ENCODE assay signal across 14 cellular contexts in genomic region chr2:54927751-54928615, GRCh38.
DNase-seq lines count a peak whose midpoint lies in the region; ATAC-seq and TF ChIP-seq lines count a peak whose summit lies in the region.
"Had no signal": no experiment of that assay in that cellular context is flagged by ENCODE, and none has a peak within 500 bp of the region (broad histone marks: within the 10 kb centered on the region; RNA-seq: fewer than 3 reads in every experiment).

No MANE protein-coding gene starts in this region.

- no peak overlapping the region for H3K14ac ChIP-seq in mesenchymal stem cell (ENCODE audit: low read length in 2 of 2)

- no peak overlapping the region for H3K18ac ChIP-seq in mesenchymal stem cell (ENCODE audit: low read depth in 1 of 2, low read length in 2 of 2)

- H3K27ac Mint-ChIP-seq in activated CD8-positive, alpha-beta memory T cell treated with anti-CD3 and anti-CD28 coated beads, Interleukin-2, amount 10 ng/mL, durations not matched to agents 7 days and 5 days, result no peak overlapping the region
- H3K27ac Mint-ChIP-seq: CD4-positive, CD25-positive, alpha-beta regulatory T cell; HFFc6 had no signal

- H3K36me3 Mint-ChIP-seq in activated CD8-positive, alpha-beta memory T cell treated with anti-CD3 and anti-CD28 coated beads, Interleukin-2, amount 10 ng/mL, durations not matched to agents 7 days and 5 days, result no peaks in the 10 kb centered on the region
- H3K36me3 Mint-ChIP-seq: CD4-positive, CD25-positive, alpha-beta regulatory T cell had no signal

- H3K4me3 Mint-ChIP-seq in activated CD8-positive, alpha-beta memory T cell treated with anti-CD3 and anti-CD28 coated beads, Interleukin-2, amount 10 ng/mL, durations not matched to agents 7 days and 5 days, result no peak overlapping the region
- H3K4me3 Mint-ChIP-seq: CD4-positive, CD25-positive, alpha-beta regulatory T cell; HFFc6 had no signal

- H3K9me3 Mint-ChIP-seq in activated CD8-positive, alpha-beta memory T cell treated with anti-CD3 and anti-CD28 coated beads, Interleukin-2, amount 10 ng/mL, durations not matched to agents 7 days and 5 days (ENCODE audit: low read depth), result no peaks in the 10 kb centered on the region
- H3K9me3 Mint-ChIP-seq: HFFc6 had no signal

- no peak overlapping the region for H2AK5ac ChIP-seq in mesenchymal stem cell (ENCODE audit: low read length, severe bottlenecking)

- H3K4me2 ChIP-seq in mesenchymal stem cell (ENCODE audit: low read length, poor library complexity, severe bottlenecking), result no peak overlapping the region

- H3K27me3 Mint-ChIP-seq in activated CD8-positive, alpha-beta memory T cell treated with anti-CD3 and anti-CD28 coated beads, Interleukin-2, amount 10 ng/mL, durations not matched to agents 7 days and 5 days, result peaks cover 4% of the 10 kb centered on the region

- H2BK5ac ChIP-seq in mesenchymal stem cell (ENCODE audit: low read depth, low read length, poor library complexity, severe bottlenecking), result no peak overlapping the region

- H2BK15ac ChIP-seq in mesenchymal stem cell (ENCODE audit: low read depth, poor library complexity, severe bottlenecking), result no peak overlapping the region

- H3K4me1 ChIP-seq in mesenchymal stem cell (ENCODE audit: control insufficient read depth, insufficient read depth, low read depth, low read length), result no peaks in the 10 kb centered on the region
- peaks cover 12 to 27% (median 12%) of the 10 kb centered on the region in 3 donors for H3K4me1 ChIP-seq in skeletal muscle tissue (ENCODE audit: control insufficient read depth in 3 of 3, insufficient read depth in 3 of 3, low read length in 3 of 3)

- no peak overlapping the region for H2BK120ac ChIP-seq in mesenchymal stem cell (ENCODE audit: low read depth, low read length)

- H4K91ac ChIP-seq in mesenchymal stem cell (ENCODE audit: low read length), result peak overlapping the region; percentile 78

- H3K27me3 ChIP-seq in mesenchymal stem cell (ENCODE audit: control insufficient read depth in 1 of 2, insufficient read depth in 1 of 2, low read length in 2 of 2), result peaks cover 0 to 3% of the 10 kb centered on the region in 2 experiments
- H3K27me3 ChIP-seq in skeletal muscle tissue (ENCODE audit: control insufficient read depth in 3 of 3, insufficient read depth in 3 of 3, low read length in 3 of 3), result no peaks in the 10 kb centered on the region
- H3K27me3 ChIP-seq: BLaER1 treated with 17β-estradiol and CSF1 and Interleukin-3, amounts not matched to agents 10 nM and 100 nM had no signal

- H3K27ac ChIP-seq in RWPE1 (peak overlapping the region; percentile 80), epithelial cell of prostate (peak overlapping the region; percentile 15), mesenchymal stem cell (ENCODE audit: low read length, poor library complexity, severe bottlenecking) (no peak overlapping the region), skeletal muscle tissue (ENCODE audit: low read depth, low read length) (peak overlapping the region; percentile 74)
- H3K27ac ChIP-seq: BLaER1 treated with 17β-estradiol and CSF1 and Interleukin-3, amounts not matched to agents 10 nM and 100 nM had no signal

- intact Hi-C loops in sciatic nerve (cut with DNase I), result no loop called here

- no peaks in the 10 kb centered on the region for H3K4me1 Mint-ChIP-seq in activated CD8-positive, alpha-beta memory T cell treated with anti-CD3 and anti-CD28 coated beads, Interleukin-2, amount 10 ng/mL, durations not matched to agents 7 days and 5 days

- no peak overlapping the region for H2AFZ ChIP-seq in mesenchymal stem cell (ENCODE audit: low read depth, low read length)

- H4K8ac ChIP-seq in mesenchymal stem cell (ENCODE audit: low read length), result no peak overlapping the region

- no peak overlapping the region for H3K23ac ChIP-seq in mesenchymal stem cell (ENCODE audit: low read length in 2 of 2)

- no peak overlapping the region for H2BK12ac ChIP-seq in mesenchymal stem cell (ENCODE audit: low read length in 2 of 2)

- WGBS in mesenchymal stem cell, result 96% methylated on average over 16 of the region's 16 CpGs

- no peaks in the 10 kb centered on the region for H3K79me1 ChIP-seq in mesenchymal stem cell (replicated peaks; ENCODE audit: low read length, poor library complexity, severe bottlenecking)

- H3K4ac ChIP-seq in mesenchymal stem cell (ENCODE audit: low read depth in 1 of 2, low read length in 2 of 2), result no peak overlapping the region

- TF ChIP-seq CTCF in RWPE1 (conservative IDR thresholded peaks at IDR 0.05; ENCODE audit: low read depth), result no peak

- CTCF ChIA-PET in RWPE1 (lab: Yijun Ruan, JAX), result no interaction called here
- CTCF ChIA-PET in activated CD8-positive, alpha-beta memory T cell treated with anti-CD3 and anti-CD28 coated beads, Interleukin-2, amount 10 ng/mL, durations not matched to agents 7 days and 5 days (lab: Charles Lee), result interaction anchor here (0.6 kb wide), 1 partner anchor 212 kb away, joined by 3 read pairs; no protein-coding TSS in a partner anchor

- H3K9ac ChIP-seq in mesenchymal stem cell (ENCODE audit: low read length) (no peak overlapping the region), skeletal muscle tissue (ENCODE audit: low read depth in 1 of 3, low read length in 3 of 3) (peak overlapping the region; percentile 42 to 65 (median 57))
- H3K9ac ChIP-seq: BLaER1 treated with 17β-estradiol and CSF1 and Interleukin-3, amounts not matched to agents 10 nM and 100 nM had no signal

- H3K4me3 ChIP-seq in mesenchymal stem cell (ENCODE audit: insufficient read depth in 1 of 2, low read depth in 1 of 2, low read length in 2 of 2) (no peak overlapping the region), skeletal muscle tissue (ENCODE audit: low read length in 3 of 3) (peak overlapping the region; percentile 8 to 54 (median 24))
- H3K4me3 ChIP-seq: BLaER1 treated with 17β-estradiol and CSF1 and Interleukin-3, amounts not matched to agents 10 nM and 100 nM had no signal

- DNase-seq in RWPE1 (ENCODE audit: low spot score) (no peak), epithelial cell of prostate (ENCODE audit: low read depth, low spot score) (no peak), mesenchymal stem cell (no peak), sciatic nerve (ENCODE audit: low spot score) (no peak), activated gamma-delta T cell (lab: John Stamatoyannopoulos, UW) (no peak), NCI-H2029 treated with DMSO at 0.1 percent for 48 hours (lab: John Stamatoyannopoulos, UW) (no peak)
- DNase-seq in activated CD8-positive, alpha-beta memory T cell treated with anti-CD3 and anti-CD28 coated beads, Interleukin-2, amount 10 ng/mL, durations not matched to agents 7 days and 5 days, result no peak
- DNase-seq: ACHN; CD4-positive, CD25-positive, alpha-beta regulatory T cell; DMS53; HCEC 1CT; HFFc6 had no signal

- no peak for ATAC-seq in sciatic nerve
- ATAC-seq in activated CD8-positive, alpha-beta memory T cell treated with anti-CD3 and anti-CD28 coated beads, Interleukin-2, amount 10 ng/mL, durations not matched to agents 7 days and 5 days, result no peak

- H3K36me3 ChIP-seq in mesenchymal stem cell (ENCODE audit: control insufficient read depth in 1 of 2, insufficient read depth in 2 of 2, low read depth in 1 of 2, low read length in 2 of 2) (no peaks in the 10 kb centered on the region), skeletal muscle tissue (ENCODE audit: control insufficient read depth in 3 of 3, insufficient read depth in 3 of 3, low read length in 3 of 3) (no peaks in the 10 kb centered on the region)
- H3K36me3 ChIP-seq: BLaER1 treated with 17β-estradiol and CSF1 and Interleukin-3, amounts not matched to agents 10 nM and 100 nM had no signal

- H3K9me3 ChIP-seq in mesenchymal stem cell (ENCODE audit: control insufficient read depth, low read length) (no peaks in the 10 kb centered on the region), skeletal muscle tissue (ENCODE audit: control insufficient read depth in 3 of 3, low read length in 3 of 3) (no peaks in the 10 kb centered on the region)

- POLR2A ChIA-PET in RWPE1 (lab: Yijun Ruan, JAX; ENCODE audit: low non-redundant PET), result no interaction called here

Comparison
In these comparisons a context has a peak if more than half of its experiments do, and no peak if none do; other contexts are left out.
1. H3K4me3 ChIP-seq: peak in skeletal muscle tissue (3 of 3); none in mesenchymal stem cell (0 of 2).